Comparison of ENCODE assay signal across 9 cellular contexts in the genomic region with DNA sequence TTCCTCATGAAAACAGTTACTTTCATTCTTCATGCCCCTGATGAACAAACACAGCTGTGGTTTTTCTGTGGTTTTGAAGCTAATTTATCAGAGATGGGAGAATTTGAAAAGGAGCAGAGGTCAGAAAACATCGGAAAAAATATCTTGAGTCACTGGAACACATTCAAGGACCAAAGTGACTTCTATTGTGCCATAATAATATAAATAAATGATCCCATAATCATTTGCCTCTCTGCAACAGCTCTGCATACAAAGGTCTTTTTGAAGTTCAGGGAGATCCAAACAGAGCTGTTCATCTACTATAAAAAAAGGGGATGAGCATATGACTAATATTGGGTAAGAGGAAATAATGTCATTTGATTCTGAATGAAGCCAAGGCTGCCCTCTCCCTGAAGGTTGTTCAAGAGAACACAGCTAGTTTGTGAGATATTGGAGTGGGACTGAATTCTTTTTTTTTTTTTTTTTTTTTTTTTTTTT.
DNase-seq lines count a peak whose midpoint lies in the region; FAIRE-seq and TF ChIP-seq lines count a peak whose summit lies in the region.
"Had no signal": no experiment of that assay in that cellular context is flagged by ENCODE, and none has a peak within 500 bp of the region (broad histone marks: within the 10 kb centered on the region; RNA-seq: fewer than 3 reads in every experiment).

No MANE protein-coding gene starts in this region.

- no peak for TF ChIP-seq CTCF in spleen (IDR thresholded peaks at IDR 0.05 in 8 of 11, conservative IDR thresholded peaks at IDR 0.05 in 3 of 11)

- H3K4me3 ChIP-seq in SJCRH30 = peak overlapping the region; percentile 14
- H3K4me3 ChIP-seq in spleen = peak overlapping the region in 6 of 8 donors; percentile 4 to 52 (median 20)

- H3K4me1 ChIP-seq in SJCRH30 (peaks cover 12% of the 10 kb centered on the region; the same call in 1 of the 2 replicates), spleen (peaks cover 0 to 3% (median 0%) of the 10 kb centered on the region in 6 donors)
- H3K4me1 ChIP-seq: parathyroid adenoma had no signal

- WGBS in spleen, 5 donors = 9 to 29% (median 21%) methylated on average over 1 of the region's 1 CpG

- H3K36me3 ChIP-seq in SJCRH30 (no peaks in the 10 kb centered on the region), spleen (no peaks in the 10 kb centered on the region)

- intact Hi-C loops in spleen (cut with DNase I; ENCODE audit: low total_unique reads) = no loop called here

- H3K27ac ChIP-seq in SJCRH30 (peak overlapping the region; percentile 66), spleen (peak overlapping the region; percentile 36 to 76 (median 65))
- H3K27ac ChIP-seq: parathyroid adenoma had no signal

- TF ChIP-seq POLR2A in H54 (IDR thresholded peaks at IDR 0.05; ENCODE audit: low read depth, low read length) (no peak), spleen (IDR thresholded peaks at IDR 0.05) (no peak)

- no peaks in the 10 kb centered on the region for H3K9me3 ChIP-seq in SJCRH30 (replicated peaks)
- no peaks in the 10 kb centered on the region for H3K9me3 ChIP-seq in spleen

- peak; percentile 88 for FAIRE-seq in H54 (lab: Jason Lieb, UNC)

- DNase-seq in H54 (ENCODE audit: insufficient read length, low spot score) (peak; percentile 0), SJCRH30 (peak; percentile 27 to 80), fibroblast of peridontal ligament (ENCODE audit: extremely low read depth) (peak; percentile 77), spleen (no peak), D341Med (ENCODE audit: low spot score) (no peak)
- no peak for DNase-seq in activated naive CD4-positive, alpha-beta T cell (lab: John Stamatoyannopoulos, UW)
- DNase-seq in stimulated activated naive CD4-positive, alpha-beta T cell (lab: John Stamatoyannopoulos, UW) = no peak
- DNase-seq: activated CD8-positive, alpha-beta memory T cell treated with anti-CD3 and anti-CD28 coated beads for 24 hours had no signal

- H3K27me3 ChIP-seq in SJCRH30 (no peaks in the 10 kb centered on the region), spleen (replicated peaks in 1 of 7) (no peaks in the 10 kb centered on the region)

Comparison
In these comparisons a context has a peak if more than half of its experiments do, and no peak if none do; other contexts are left out.
1. DNase-seq: peak in H54 (single experiment), SJCRH30 (2 of 2) and fibroblast of peridontal ligament (single experiment); none in spleen (single experiment), activated naive CD4-positive, alpha-beta T cell (0 of 4), D341Med (single experiment) and stimulated activated naive CD4-positive, alpha-beta T cell (0 of 6).